Comparison of ENCODE assay signal across 17 cellular contexts in genomic region chr2:176562359-176563043, GRCh38.
DNase-seq lines count a peak whose midpoint lies in the region; ATAC-seq, FAIRE-seq and TF ChIP-seq lines count a peak whose summit lies in the region.
"Had no signal": no experiment of that assay in that cellular context is flagged by ENCODE, and none has a peak within 500 bp of the region (broad histone marks: within the 10 kb centered on the region; RNA-seq: fewer than 3 reads in every experiment).

No MANE protein-coding gene starts in this region.

- no peak overlapping the region for H3K4me3 Mint-ChIP-seq in stimulated activated memory B cell treated with anti-CD40 and anti-IgM and Interleukin-4, amounts not matched to agents 10 μg/mL and 1 μg/mL and 100 μg/mL, for 72 hours
- H3K4me3 Mint-ChIP-seq: activated naive CD8-positive, alpha-beta T cell treated with anti-CD3 and anti-CD28 coated beads for 36 hours had no signal

- ATAC-seq in A549: peak; percentile 57 to 83
- ATAC-seq in HCT116: no peak
- ATAC-seq in PC-3: peak; percentile 77
- no peak for ATAC-seq in stimulated activated memory B cell treated with anti-CD40 and anti-IgM and Interleukin-4, amounts not matched to agents 10 μg/mL and 1 μg/mL and 100 μg/mL, for 72 hours
- ATAC-seq in GM21825 (IDR thresholded peaks at IDR 0.05; ENCODE audit: unreplicated experiment): no peak
- ATAC-seq: HepG2 had no signal

- no peak overlapping the region for H2AFZ ChIP-seq in HCT116 (ENCODE audit: low read depth, low read length, poor library complexity, severe bottlenecking)
- H2AFZ ChIP-seq in PC-3 (ENCODE audit: low read length): peak overlapping the region; percentile 42
- H2AFZ ChIP-seq in fibroblast of lung (ENCODE audit: low read length): no peak overlapping the region

- H3K27ac ChIP-seq in A549 (peak overlapping the region; percentile 32 to 69; a peak in 5 of 6 replicates), HCT116 (ENCODE audit: low read depth, low read length) (no peak overlapping the region), PC-3 (ENCODE audit: low read length) (peak overlapping the region; percentile 71), fibroblast of lung (ENCODE audit: insufficient read depth, low read length) (no peak overlapping the region)
- H3K27ac ChIP-seq: esophagus squamous epithelium, vagina had no signal

- no peak overlapping the region for H3K4me3 ChIP-seq in A549
- no peak overlapping the region for H3K4me3 ChIP-seq in HCT116 (replicated peaks in 1 of 2; ENCODE audit: low read depth in 1 of 2, low read length in 2 of 2)
- H3K4me3 ChIP-seq in PC-3 (ENCODE audit: low read length): no peak overlapping the region
- H3K4me3 ChIP-seq in fibroblast of lung (replicated peaks in 1 of 4; ENCODE audit: control extremely low read depth in 1 of 4, insufficient read depth in 1 of 4, low read depth in 3 of 4, low read length in 4 of 4): no peak overlapping the region
- H3K4me3 ChIP-seq: esophagus squamous epithelium, HAP-1, vagina had no signal

- no peaks in the 10 kb centered on the region for H3K27me3 ChIP-seq in HCT116 (ENCODE audit: insufficient read depth, low read length)
- H3K27me3 ChIP-seq in PC-3 (ENCODE audit: low read length): no peaks in the 10 kb centered on the region
- peaks cover 8% of the 10 kb centered on the region for H3K27me3 ChIP-seq in fibroblast of lung (ENCODE audit: control insufficient read depth, insufficient read depth, low read length)
- H3K27me3 ChIP-seq: vagina had no signal

- no peaks in the 10 kb centered on the region for H3K4me1 Mint-ChIP-seq in stimulated activated memory B cell treated with anti-CD40 and anti-IgM and Interleukin-4, amounts not matched to agents 10 μg/mL and 1 μg/mL and 100 μg/mL, for 72 hours
- H3K4me1 Mint-ChIP-seq: activated naive CD8-positive, alpha-beta T cell treated with anti-CD3 and anti-CD28 coated beads for 36 hours had no signal

- H3F3A ChIP-seq in PC-3 (ENCODE audit: low read length, unreplicated experiment): no peaks in the 10 kb centered on the region

- peak overlapping the region; percentile 70 for H3K4me2 ChIP-seq in A549
- peak overlapping the region; percentile 16 for H3K4me2 ChIP-seq in HCT116 (ENCODE audit: low read length)
- peak overlapping the region; percentile 37 for H3K4me2 ChIP-seq in PC-3 (ENCODE audit: low read length)
- no peak overlapping the region for H3K4me2 ChIP-seq in fibroblast of lung (ENCODE audit: extremely low read depth, insufficient read depth, low read length)

- H3K9me2 ChIP-seq in HCT116 (ENCODE audit: insufficient read depth) (no peaks in the 10 kb centered on the region), PC-3 (replicated peaks; ENCODE audit: low read length) (no peaks in the 10 kb centered on the region)

- H3K36me3 ChIP-seq in HCT116 (ENCODE audit: control insufficient read depth in 1 of 2, insufficient read depth in 2 of 2, low read length in 2 of 2) (no peaks in the 10 kb centered on the region), PC-3 (ENCODE audit: low read depth, low read length) (no peaks in the 10 kb centered on the region), fibroblast of lung (ENCODE audit: control insufficient read depth, insufficient read depth, low read length) (no peaks in the 10 kb centered on the region)
- H3K36me3 ChIP-seq: esophagus squamous epithelium, HAP-1, vagina had no signal

- BruUV-seq in HCT116 (replicated peaks; lab: Mats Ljungman, UMichigan): no TSS peak
- no TSS peak for BruUV-seq in PC-3 (replicated peaks; lab: Mats Ljungman, UMichigan)

- H3K36me3 Mint-ChIP-seq in stimulated activated memory B cell treated with anti-CD40 and anti-IgM and Interleukin-4, amounts not matched to agents 10 μg/mL and 1 μg/mL and 100 μg/mL, for 72 hours: no peaks in the 10 kb centered on the region
- H3K36me3 Mint-ChIP-seq: activated naive CD8-positive, alpha-beta T cell treated with anti-CD3 and anti-CD28 coated beads for 36 hours had no signal

- TF ChIP-seq CTCF in A549 (IDR thresholded peaks at IDR 0.05) (no peak), HCT116 (IDR thresholded peaks at IDR 0.05 in 2 of 3, conservative IDR thresholded peaks at IDR 0.05 in 1 of 3; ENCODE audit: borderline replicate concordance in 1 of 3, insufficient read depth in 1 of 3, low read depth in 2 of 3, low read length in 2 of 3) (no peak), PC-3 (conservative IDR thresholded peaks at IDR 0.05; ENCODE audit: low read depth, low read length) (no peak), fibroblast of lung (conservative IDR thresholded peaks at IDR 0.05 in 1 of 2, IDR thresholded peaks at IDR 0.05 in 1 of 2; ENCODE audit: low read depth in 1 of 2, low read length in 2 of 2) (no peak)

- no peak overlapping the region for H3K27ac Mint-ChIP-seq in stimulated activated memory B cell treated with anti-CD40 and anti-IgM and Interleukin-4, amounts not matched to agents 10 μg/mL and 1 μg/mL and 100 μg/mL, for 72 hours
- H3K27ac Mint-ChIP-seq: activated naive CD8-positive, alpha-beta T cell treated with anti-CD3 and anti-CD28 coated beads for 36 hours; progenitor cell of endocrine pancreas had no signal

- no peak for FAIRE-seq in A549 (lab: Jason Lieb, UNC)
- FAIRE-seq: colon, HepG2 had no signal

- no peaks in the 10 kb centered on the region for H3K79me2 ChIP-seq in HCT116 (ENCODE audit: insufficient read depth, low read length)
- H3K79me2 ChIP-seq in PC-3 (ENCODE audit: low read length): no peaks in the 10 kb centered on the region
- H3K79me2 ChIP-seq in fibroblast of lung (ENCODE audit: control insufficient read depth, insufficient read depth, low read length): no peaks in the 10 kb centered on the region

- no peaks in the 10 kb centered on the region for H4K20me1 ChIP-seq in HCT116 (ENCODE audit: insufficient read depth)
- H4K20me1 ChIP-seq in PC-3 (ENCODE audit: low read length): no peaks in the 10 kb centered on the region
- H4K20me1 ChIP-seq in fibroblast of lung (ENCODE audit: control insufficient read depth, extremely low read depth, insufficient read depth, low read length): no peaks in the 10 kb centered on the region

- RAD21 ChIA-PET in HCT116 (lab: Charles Lee; ENCODE audit: low non-redundant PET in 1 of 2, low total read pairs in 2 of 2, uncharacterized antibody in 2 of 2, unreplicated experiment in 2 of 2): no interaction called here

- no peaks in the 10 kb centered on the region for H3K9me3 ChIP-seq in A549
- H3K9me3 ChIP-seq in HCT116 (ENCODE audit: control insufficient read depth in 1 of 2, insufficient read depth in 1 of 2, low read depth in 1 of 2, low read length in 2 of 2): no peaks in the 10 kb centered on the region
- no peaks in the 10 kb centered on the region for H3K9me3 ChIP-seq in PC-3 (ENCODE audit: low read length)
- no peaks in the 10 kb centered on the region for H3K9me3 ChIP-seq in fibroblast of lung (ENCODE audit: control insufficient read depth, insufficient read depth, low read depth, low read length)
- H3K9me3 ChIP-seq: esophagus squamous epithelium, HAP-1, vagina had no signal

- WGBS in A549 (ENCODE audit: missing lambda C conversion rate): 9% methylated on average over 4 of the region's 4 CpGs

- H3K4me1 ChIP-seq in A549: peaks cover 25% of the 10 kb centered on the region
- peaks cover 3 to 9% of the 10 kb centered on the region in 2 experiments; a peak in 2 of 4 replicates for H3K4me1 ChIP-seq in HCT116 (ENCODE audit: control insufficient read depth in 1 of 2, insufficient read depth in 2 of 2, low read length in 2 of 2)
- peaks cover 19% of the 10 kb centered on the region for H3K4me1 ChIP-seq in PC-3 (ENCODE audit: insufficient read depth, low read length)
- H3K4me1 ChIP-seq in fibroblast of lung (ENCODE audit: control insufficient read depth, extremely low read depth, insufficient read depth, low read length): no peaks in the 10 kb centered on the region
- H3K4me1 ChIP-seq: esophagus squamous epithelium, HAP-1, vagina had no signal

- TF ChIP-seq EP300 in A549 (IDR thresholded peaks at IDR 0.05): no peak

- POLR2A ChIA-PET in A549 (lab: Yijun Ruan, JAX) (interaction anchor here (1.2 to 1.3 kb wide), 2 partner anchors 21 to 76 kb away, joined by 3 to 6 read pairs; no protein-coding TSS in a partner anchor), HCT116 (lab: Charles Lee) (no interaction called here), PC-3 (lab: Charles Lee; ENCODE audit: unreplicated experiment) (no interaction called here)

- intact Hi-C loops in HCT116 (cut with micrococcal nuclease) (no loop called here), PC-3 (cut with micrococcal nuclease) (no loop called here), head of caudate nucleus (cut with DNase I) (no loop called here)

- H3K9me3 Mint-ChIP-seq in stimulated activated memory B cell treated with anti-CD40 and anti-IgM and Interleukin-4, amounts not matched to agents 10 μg/mL and 1 μg/mL and 100 μg/mL, for 72 hours: no peaks in the 10 kb centered on the region
- H3K9me3 Mint-ChIP-seq: activated naive CD8-positive, alpha-beta T cell treated with anti-CD3 and anti-CD28 coated beads for 36 hours had no signal

- TF ChIP-seq POLR2A in A549 (IDR thresholded peaks at IDR 0.05; ENCODE audit: low read length): no peak
- TF ChIP-seq POLR2A in HCT116 (IDR thresholded peaks at IDR 0.05; ENCODE audit: borderline replicate concordance, extremely low read depth, insufficient read depth, insufficient read length): no peak

- DNase-seq in A549 (ENCODE audit: low read depth in 1 of 2, low spot score in 1 of 2) (peak in 1 of 2 experiments; percentile 75), HCT116 (ENCODE audit: low read depth, low spot score) (no peak), PC-3 (peak; percentile 73), fibroblast of lung (ENCODE audit: low read depth in 2 of 2) (peak; percentile 7 to 89), head of caudate nucleus (no peak), ureter (ENCODE audit: low spot score) (no peak)
- DNase-seq: activated CD8-positive, alpha-beta memory T cell treated with anti-CD3 and anti-CD28 coated beads, Interleukin-2, amount 50 U/mL, for 4 hours; activated naive CD8-positive, alpha-beta T cell treated with anti-CD3 and anti-CD28 coated beads for 36 hours; AML-193; esophagus squamous epithelium had no signal

- H3K9ac ChIP-seq in HCT116 (ENCODE audit: low read length) (no peak overlapping the region), PC-3 (ENCODE audit: low read length) (no peak overlapping the region), fibroblast of lung (ENCODE audit: insufficient read depth, low read length) (no peak overlapping the region)

- H3K27me3 Mint-ChIP-seq in stimulated activated memory B cell treated with anti-CD40 and anti-IgM and Interleukin-4, amounts not matched to agents 10 μg/mL and 1 μg/mL and 100 μg/mL, for 72 hours: peaks cover 44% of the 10 kb centered on the region

- TF ChIP-seq RAD21 in A549 (conservative IDR thresholded peaks at IDR 0.05 in 1 of 2, IDR thresholded peaks at IDR 0.05 in 1 of 2): no peak
- TF ChIP-seq RAD21 in HCT116 (IDR thresholded peaks at IDR 0.05; ENCODE audit: low read depth): no peak

- CTCF ChIA-PET in A549 (lab: Yijun Ruan, JAX): interaction anchor here (0.6 to 1.3 kb wide), 4 partner anchors 23 to 1003 kb away, joined by 3 to 5 read pairs (median 4); no protein-coding TSS in a partner anchor
- CTCF ChIA-PET in HCT116 (lab: Charles Lee): no interaction called here
- CTCF ChIA-PET in PC-3 (lab: Charles Lee): no interaction called here

TF ChIP-seq in A549, 52 proteins besides CTCF, POLR2A, EP300 and RAD21 (continues in another document):
- TF ChIP-seq NR3C1 (IDR thresholded peaks at IDR 0.05) (no peak), EHMT2 (IDR thresholded peaks at IDR 0.05; ENCODE audit: low read depth) (no peak)

TF ChIP-seq in HCT116, 20 proteins besides CTCF, POLR2A, EP300 and RAD21 (continues in another document):
- TF ChIP-seq ZFX (IDR thresholded peaks at IDR 0.05): no peak

Comparison
In these comparisons a context has a peak if more than half of its experiments do, and no peak if none do; other contexts are left out.
1. ATAC-seq: peak in A549 (2 of 2) and PC-3 (single experiment); none in HCT116 (single experiment), stimulated activated memory B cell treated with anti-CD40 and anti-IgM and Interleukin-4, amounts not matched to agents 10 μg/mL and 1 μg/mL and 100 μg/mL, for 72 hours (single experiment) and GM21825 (single experiment).
2. DNase-seq: peak in PC-3 (single experiment) and fibroblast of lung (2 of 2); none in HCT116 (single experiment), head of caudate nucleus (0 of 42) and ureter (single experiment).
3. H3K27ac ChIP-seq: peak in A549 (2 of 2) and PC-3 (single experiment); none in HCT116 (single experiment) and fibroblast of lung (single experiment).